1 cellular context compared by ENCODE assay signal in the genomic region with DNA sequence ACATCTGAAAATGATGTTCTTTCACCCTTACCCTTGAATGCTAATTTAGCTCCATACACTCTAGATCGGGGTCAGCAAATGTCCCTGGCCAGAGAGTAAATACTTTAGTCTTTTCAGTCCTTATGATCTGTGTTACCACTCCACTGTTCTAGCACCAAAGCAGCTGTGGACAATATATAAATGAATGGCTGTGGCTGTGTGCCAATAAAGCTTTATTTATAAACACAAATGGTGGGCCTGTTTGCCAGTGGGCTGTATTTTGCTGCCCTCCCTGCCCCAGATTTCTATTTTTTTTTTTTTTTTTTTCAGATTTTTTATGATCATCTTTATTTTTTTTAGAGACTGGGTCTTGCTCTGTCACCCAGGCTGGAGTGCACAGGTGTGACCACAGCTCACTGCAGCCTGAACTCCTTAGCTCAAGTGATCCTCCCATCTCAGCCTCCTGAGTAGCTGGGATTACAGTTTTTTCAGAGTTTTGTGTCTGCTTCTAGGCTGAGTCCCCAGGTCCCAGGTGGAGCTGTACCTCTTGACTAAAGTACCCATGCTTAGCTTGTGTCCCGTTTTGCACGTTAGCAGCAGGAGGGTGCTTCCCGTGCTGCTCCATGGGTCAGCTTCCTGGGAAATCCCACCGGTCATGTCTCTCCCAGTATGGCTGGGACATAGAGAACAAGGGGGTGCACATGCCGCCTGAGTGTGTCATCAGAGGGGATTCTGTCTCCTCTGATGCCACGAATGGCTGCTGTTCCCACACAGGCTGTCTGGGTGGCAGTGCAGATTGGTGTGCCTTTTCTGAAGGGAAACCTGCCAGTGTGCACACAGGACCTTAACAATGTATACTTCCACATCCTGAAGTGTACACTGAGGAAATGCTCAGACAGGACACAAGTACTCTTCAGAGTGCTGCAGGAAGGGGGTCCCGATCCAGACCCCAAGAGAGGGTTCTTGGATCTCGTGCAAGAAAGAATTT.
TF ChIP-seq lines count a peak whose summit lies in the region.

No MANE protein-coding gene starts in this region.

TF ChIP-seq in HepG2, 621 proteins besides CTCF, POLR2A, EP300 and RAD21:
- TF ChIP-seq ZBTB7B (CRISPR knock-in tag; IDR thresholded peaks at IDR 0.05) (no peak), CCAR2 (optimal IDR thresholded peaks at IDR 0.05; ENCODE audit: low read depth, low read length) (no peak), TRIM24 (CRISPR knock-in tag; IDR thresholded peaks at IDR 0.05) (no peak), TEAD3 (CRISPR knock-in tag; optimal IDR thresholded peaks at IDR 0.05; ENCODE audit: borderline replicate concordance) (no peak), TAF1 (CRISPR knock-in tag; IDR thresholded peaks at IDR 0.05) (peak; percentile 19; the same call in 1 of the 2 replicates), CBX5 (CRISPR knock-in tag; IDR thresholded peaks at IDR 0.05; ENCODE audit: borderline replicate concordance) (no peak), FOXC1 (CRISPR knock-in tag; IDR thresholded peaks at IDR 0.05; ENCODE audit: borderline replicate concordance) (no peak), MYNN (CRISPR knock-in tag; IDR thresholded peaks at IDR 0.05; ENCODE audit: low read depth) (no peak), STAG1 (CRISPR knock-in tag; IDR thresholded peaks at IDR 0.05) (0 out of 2 replicates have a peak, but pooled peaks have one; percentile 23), SRSF1 (optimal IDR thresholded peaks at IDR 0.05; ENCODE audit: low read depth, low read length) (no peak), ZNF337 (CRISPR knock-in tag; IDR thresholded peaks at IDR 0.05; ENCODE audit: borderline replicate concordance, low read depth) (no peak), NFE2L2 (IDR thresholded peaks at IDR 0.05; ENCODE audit: low read length) (no peak), NFYB (CRISPR knock-in tag; IDR thresholded peaks at IDR 0.05) (no peak)
- TF ChIP-seq, protein P1, sequence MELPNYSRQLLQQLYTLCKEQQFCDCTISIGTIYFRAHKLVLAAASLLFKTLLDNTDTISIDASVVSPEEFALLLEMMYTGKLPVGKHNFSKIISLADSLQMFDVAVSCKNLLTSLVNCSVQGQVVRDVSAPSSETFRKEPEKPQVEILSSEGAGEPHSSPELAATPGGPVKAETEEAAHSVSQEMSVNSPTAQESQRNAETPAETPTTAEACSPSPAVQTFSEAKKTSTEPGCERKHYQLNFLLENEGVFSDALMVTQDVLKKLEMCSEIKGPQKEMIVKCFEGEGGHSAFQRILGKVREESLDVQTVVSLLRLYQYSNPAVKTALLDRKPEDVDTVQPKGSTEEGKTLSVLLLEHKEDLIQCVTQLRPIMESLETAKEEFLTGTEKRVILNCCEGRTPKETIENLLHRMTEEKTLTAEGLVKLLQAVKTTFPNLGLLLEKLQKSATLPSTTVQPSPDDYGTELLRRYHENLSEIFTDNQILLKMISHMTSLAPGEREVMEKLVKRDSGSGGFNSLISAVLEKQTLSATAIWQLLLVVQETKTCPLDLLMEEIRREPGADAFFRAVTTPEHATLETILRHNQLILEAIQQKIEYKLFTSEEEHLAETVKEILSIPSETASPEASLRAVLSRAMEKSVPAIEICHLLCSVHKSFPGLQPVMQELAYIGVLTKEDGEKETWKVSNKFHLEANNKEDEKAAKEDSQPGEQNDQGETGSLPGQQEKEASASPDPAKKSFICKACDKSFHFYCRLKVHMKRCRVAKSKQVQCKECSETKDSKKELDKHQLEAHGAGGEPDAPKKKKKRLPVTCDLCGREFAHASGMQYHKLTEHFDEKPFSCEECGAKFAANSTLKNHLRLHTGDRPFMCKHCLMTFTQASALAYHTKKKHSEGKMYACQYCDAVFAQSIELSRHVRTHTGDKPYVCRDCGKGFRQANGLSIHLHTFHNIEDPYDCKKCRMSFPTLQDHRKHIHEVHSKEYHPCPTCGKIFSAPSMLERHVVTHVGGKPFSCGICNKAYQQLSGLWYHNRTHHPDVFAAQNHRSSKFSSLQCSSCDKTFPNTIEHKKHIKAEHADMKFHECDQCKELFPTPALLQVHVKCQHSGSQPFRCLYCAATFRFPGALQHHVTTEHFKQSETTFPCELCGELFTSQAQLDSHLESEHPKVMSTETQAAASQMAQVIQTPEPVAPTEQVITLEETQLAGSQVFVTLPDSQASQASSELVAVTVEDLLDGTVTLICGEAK (IDR thresholded peaks at IDR 0.05) = peak; percentile 71
- TF ChIP-seq, protein P1 (CRISPR knock-in tag; IDR thresholded peaks at IDR 0.05) = peak; percentile 98
- TF ChIP-seq, protein P2, sequence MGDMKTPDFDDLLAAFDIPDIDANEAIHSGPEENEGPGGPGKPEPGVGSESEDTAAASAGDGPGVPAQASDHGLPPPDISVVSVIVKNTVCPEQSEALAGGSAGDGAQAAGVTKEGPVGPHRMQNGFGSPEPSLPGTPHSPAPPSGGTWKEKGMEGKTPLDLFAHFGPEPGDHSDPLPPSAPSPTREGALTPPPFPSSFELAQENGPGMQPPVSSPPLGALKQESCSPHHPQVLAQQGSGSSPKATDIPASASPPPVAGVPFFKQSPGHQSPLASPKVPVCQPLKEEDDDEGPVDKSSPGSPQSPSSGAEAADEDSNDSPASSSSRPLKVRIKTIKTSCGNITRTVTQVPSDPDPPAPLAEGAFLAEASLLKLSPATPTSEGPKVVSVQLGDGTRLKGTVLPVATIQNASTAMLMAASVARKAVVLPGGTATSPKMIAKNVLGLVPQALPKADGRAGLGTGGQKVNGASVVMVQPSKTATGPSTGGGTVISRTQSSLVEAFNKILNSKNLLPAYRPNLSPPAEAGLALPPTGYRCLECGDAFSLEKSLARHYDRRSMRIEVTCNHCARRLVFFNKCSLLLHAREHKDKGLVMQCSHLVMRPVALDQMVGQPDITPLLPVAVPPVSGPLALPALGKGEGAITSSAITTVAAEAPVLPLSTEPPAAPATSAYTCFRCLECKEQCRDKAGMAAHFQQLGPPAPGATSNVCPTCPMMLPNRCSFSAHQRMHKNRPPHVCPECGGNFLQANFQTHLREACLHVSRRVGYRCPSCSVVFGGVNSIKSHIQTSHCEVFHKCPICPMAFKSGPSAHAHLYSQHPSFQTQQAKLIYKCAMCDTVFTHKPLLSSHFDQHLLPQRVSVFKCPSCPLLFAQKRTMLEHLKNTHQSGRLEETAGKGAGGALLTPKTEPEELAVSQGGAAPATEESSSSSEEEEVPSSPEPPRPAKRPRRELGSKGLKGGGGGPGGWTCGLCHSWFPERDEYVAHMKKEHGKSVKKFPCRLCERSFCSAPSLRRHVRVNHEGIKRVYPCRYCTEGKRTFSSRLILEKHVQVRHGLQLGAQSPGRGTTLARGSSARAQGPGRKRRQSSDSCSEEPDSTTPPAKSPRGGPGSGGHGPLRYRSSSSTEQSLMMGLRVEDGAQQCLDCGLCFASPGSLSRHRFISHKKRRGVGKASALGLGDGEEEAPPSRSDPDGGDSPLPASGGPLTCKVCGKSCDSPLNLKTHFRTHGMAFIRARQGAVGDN (CRISPR knock-in tag; IDR thresholded peaks at IDR 0.05) = peak; percentile 21; the same call in 1 of the 2 replicates
- TF ChIP-seq, protein P3, sequence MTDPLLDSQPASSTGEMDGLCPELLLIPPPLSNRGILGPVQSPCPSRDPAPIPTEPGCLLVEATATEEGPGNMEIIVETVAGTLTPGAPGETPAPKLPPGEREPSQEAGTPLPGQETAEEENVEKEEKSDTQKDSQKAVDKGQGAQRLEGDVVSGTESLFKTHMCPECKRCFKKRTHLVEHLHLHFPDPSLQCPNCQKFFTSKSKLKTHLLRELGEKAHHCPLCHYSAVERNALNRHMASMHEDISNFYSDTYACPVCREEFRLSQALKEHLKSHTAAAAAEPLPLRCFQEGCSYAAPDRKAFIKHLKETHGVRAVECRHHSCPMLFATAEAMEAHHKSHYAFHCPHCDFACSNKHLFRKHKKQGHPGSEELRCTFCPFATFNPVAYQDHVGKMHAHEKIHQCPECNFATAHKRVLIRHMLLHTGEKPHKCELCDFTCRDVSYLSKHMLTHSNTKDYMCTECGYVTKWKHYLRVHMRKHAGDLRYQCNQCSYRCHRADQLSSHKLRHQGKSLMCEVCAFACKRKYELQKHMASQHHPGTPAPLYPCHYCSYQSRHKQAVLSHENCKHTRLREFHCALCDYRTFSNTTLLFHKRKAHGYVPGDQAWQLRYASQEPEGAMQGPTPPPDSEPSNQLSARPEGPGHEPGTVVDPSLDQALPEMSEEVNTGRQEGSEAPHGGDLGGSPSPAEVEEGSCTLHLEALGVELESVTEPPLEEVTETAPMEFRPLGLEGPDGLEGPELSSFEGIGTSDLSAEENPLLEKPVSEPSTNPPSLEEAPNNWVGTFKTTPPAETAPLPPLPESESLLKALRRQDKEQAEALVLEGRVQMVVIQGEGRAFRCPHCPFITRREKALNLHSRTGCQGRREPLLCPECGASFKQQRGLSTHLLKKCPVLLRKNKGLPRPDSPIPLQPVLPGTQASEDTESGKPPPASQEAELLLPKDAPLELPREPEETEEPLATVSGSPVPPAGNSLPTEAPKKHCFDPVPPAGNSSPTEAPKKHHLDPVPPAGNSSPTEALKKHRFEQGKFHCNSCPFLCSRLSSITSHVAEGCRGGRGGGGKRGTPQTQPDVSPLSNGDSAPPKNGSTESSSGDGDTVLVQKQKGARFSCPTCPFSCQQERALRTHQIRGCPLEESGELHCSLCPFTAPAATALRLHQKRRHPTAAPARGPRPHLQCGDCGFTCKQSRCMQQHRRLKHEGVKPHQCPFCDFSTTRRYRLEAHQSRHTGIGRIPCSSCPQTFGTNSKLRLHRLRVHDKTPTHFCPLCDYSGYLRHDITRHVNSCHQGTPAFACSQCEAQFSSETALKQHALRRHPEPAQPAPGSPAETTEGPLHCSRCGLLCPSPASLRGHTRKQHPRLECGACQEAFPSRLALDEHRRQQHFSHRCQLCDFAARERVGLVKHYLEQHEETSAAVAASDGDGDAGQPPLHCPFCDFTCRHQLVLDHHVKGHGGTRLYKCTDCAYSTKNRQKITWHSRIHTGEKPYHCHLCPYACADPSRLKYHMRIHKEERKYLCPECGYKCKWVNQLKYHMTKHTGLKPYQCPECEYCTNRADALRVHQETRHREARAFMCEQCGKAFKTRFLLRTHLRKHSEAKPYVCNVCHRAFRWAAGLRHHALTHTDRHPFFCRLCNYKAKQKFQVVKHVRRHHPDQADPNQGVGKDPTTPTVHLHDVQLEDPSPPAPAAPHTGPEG (CRISPR knock-in tag; IDR thresholded peaks at IDR 0.05) = no peak
- TF ChIP-seq, protein P4, sequence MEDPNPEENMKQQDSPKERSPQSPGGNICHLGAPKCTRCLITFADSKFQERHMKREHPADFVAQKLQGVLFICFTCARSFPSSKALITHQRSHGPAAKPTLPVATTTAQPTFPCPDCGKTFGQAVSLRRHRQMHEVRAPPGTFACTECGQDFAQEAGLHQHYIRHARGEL (CRISPR knock-in tag; IDR thresholded peaks at IDR 0.05) = no peak
- TF ChIP-seq, protein P5, sequence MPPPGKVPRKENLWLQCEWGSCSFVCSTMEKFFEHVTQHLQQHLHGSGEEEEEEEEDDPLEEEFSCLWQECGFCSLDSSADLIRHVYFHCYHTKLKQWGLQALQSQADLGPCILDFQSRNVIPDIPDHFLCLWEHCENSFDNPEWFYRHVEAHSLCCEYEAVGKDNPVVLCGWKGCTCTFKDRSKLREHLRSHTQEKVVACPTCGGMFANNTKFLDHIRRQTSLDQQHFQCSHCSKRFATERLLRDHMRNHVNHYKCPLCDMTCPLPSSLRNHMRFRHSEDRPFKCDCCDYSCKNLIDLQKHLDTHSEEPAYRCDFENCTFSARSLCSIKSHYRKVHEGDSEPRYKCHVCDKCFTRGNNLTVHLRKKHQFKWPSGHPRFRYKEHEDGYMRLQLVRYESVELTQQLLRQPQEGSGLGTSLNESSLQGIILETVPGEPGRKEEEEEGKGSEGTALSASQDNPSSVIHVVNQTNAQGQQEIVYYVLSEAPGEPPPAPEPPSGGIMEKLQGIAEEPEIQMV (CRISPR knock-in tag; IDR thresholded peaks at IDR 0.05; ENCODE audit: low read depth) = no peak
